ENCODE assay signal across 10 cellular contexts in genomic region chr16:67661864-67662652, GRCh38. TPM values are rescaled to one million over a fixed set of nuclear protein-coding genes. Genes with fewer than 3 reads are reported as not detected.
A peak's percentile ranks its signal among the peaks of the same experiment; 100 is the strongest.
DNase-seq lines count a peak whose midpoint lies in the region; ATAC-seq and TF ChIP-seq lines count a peak whose summit lies in the region.
"Had no signal": no experiment of that assay in that cellular context is flagged by ENCODE, and none has a peak within 500 bp of the region (broad histone marks: within the 10 kb centered on the region; RNA-seq: fewer than 3 reads in every experiment).

No MANE protein-coding gene starts in this region.

- H3K4me3 Mint-ChIP-seq in CD8-positive, alpha-beta T cell: peak overlapping the region; percentile 88

- CTCF ChIA-PET in CD8-positive, alpha-beta T cell (lab: Charles Lee): interaction anchor here (1.3 to 14.3 kb wide), 7 partner anchors 15 to 148 kb away, joined by 3 to 165 read pairs (median 6); partner anchors contain the start of gene CARMIL2

- H3K4me2 ChIP-seq in neural cell (ENCODE audit: low read length): peak overlapping the region; percentile 80

- 53 to 72% methylated on average over 8 to 34 of the region's 34 CpGs for WGBS in body of pancreas, 2 donors

- ATAC-seq in CD8-positive, alpha-beta T cell: no peak
- no peak for ATAC-seq in body of pancreas
- no peak for ATAC-seq in HG03565 (IDR thresholded peaks at IDR 0.05; ENCODE audit: unreplicated experiment)
- ATAC-seq in HG03457 (IDR thresholded peaks at IDR 0.05; ENCODE audit: unreplicated experiment): no peak
- ATAC-seq in HG03045 (IDR thresholded peaks at IDR 0.05; ENCODE audit: unreplicated experiment): no peak
- no peak for ATAC-seq in GM21423 (IDR thresholded peaks at IDR 0.05; ENCODE audit: unreplicated experiment)

- H3K27ac Mint-ChIP-seq in CD8-positive, alpha-beta T cell: peak overlapping the region; percentile 79

- no peak overlapping the region for H3K27ac ChIP-seq in CD8-positive, alpha-beta T cell (ENCODE audit: low read depth, low read length)
- H3K27ac ChIP-seq in body of pancreas (peak overlapping the region; percentile 92 to 97 (median 96)), neural cell (ENCODE audit: low read length) (peak overlapping the region; percentile 97)

- intact Hi-C loops in CD8-positive, alpha-beta T cell (cut with DNase I, micrococcal nuclease): loop anchor here (2.0 to 10.0 kb wide), 4 partner anchors 183 to 573 kb away; partner anchors contain the start of genes FHOD1 (in 2 of the 2), CENPT (in 1 of the 2), ESRP2 (in 1 of the 2) and NUTF2 (in 1 of the 2)
- intact Hi-C loops in body of pancreas (cut with DNase I): no loop called here

- H4K20me1 ChIP-seq in neural cell (ENCODE audit: insufficient read depth): no peaks in the 10 kb centered on the region

- H3K4me1 Mint-ChIP-seq in CD8-positive, alpha-beta T cell (ENCODE audit: low read depth): peaks cover 27% of the 10 kb centered on the region

- no peak overlapping the region for H3K4me3 ChIP-seq in CD8-positive, alpha-beta T cell (ENCODE audit: low read depth, low read length)
- no peak overlapping the region for H3K4me3 ChIP-seq in body of pancreas
- peak overlapping the region; percentile 100 for H3K4me3 ChIP-seq in neural cell (ENCODE audit: low read length)

- H3K36me3 ChIP-seq in CD8-positive, alpha-beta T cell (ENCODE audit: insufficient read depth, low read length): peaks cover 8% of the 10 kb centered on the region
- H3K36me3 ChIP-seq in body of pancreas (replicated peaks in 1 of 2; ENCODE audit: insufficient read depth in 1 of 2, low read depth in 2 of 2) (no peaks in the 10 kb centered on the region), neural cell (ENCODE audit: insufficient read depth, low read length) (no peaks in the 10 kb centered on the region)

- TF ChIP-seq CTCF in CD8-positive, alpha-beta T cell (IDR thresholded peaks at IDR 0.05): no peak
- TF ChIP-seq CTCF in body of pancreas (IDR thresholded peaks at IDR 0.05): no peak
- TF ChIP-seq CTCF in neural cell (IDR thresholded peaks at IDR 0.05; ENCODE audit: poor library complexity, severe bottlenecking): no peak

- H3K9me2 ChIP-seq in neural cell (ENCODE audit: insufficient read depth, low read length): no peaks in the 10 kb centered on the region

- DNase-seq in CD8-positive, alpha-beta T cell: no peak
- DNase-seq in HuH-7.5 (ENCODE audit: low spot score): peak; percentile 25
- DNase-seq in body of pancreas: no peak
- DNase-seq: esophagus squamous epithelium, NCI-H146 had no signal

- no peaks in the 10 kb centered on the region for H3K9me3 ChIP-seq in CD8-positive, alpha-beta T cell (ENCODE audit: low read length)
- H3K9me3 ChIP-seq in body of pancreas (no peaks in the 10 kb centered on the region), neural cell (ENCODE audit: low read length) (no peaks in the 10 kb centered on the region)
- H3K9me3 ChIP-seq: esophagus squamous epithelium had no signal

- no peaks in the 10 kb centered on the region for H3F3A ChIP-seq in neural cell (ENCODE audit: insufficient read depth, low read length, poor library complexity, severe bottlenecking)

- TF ChIP-seq RAD21 in neural cell (conservative IDR thresholded peaks at IDR 0.05): no peak

- no peak overlapping the region for H2AFZ ChIP-seq in neural cell (ENCODE audit: low read depth, low read length)

- peaks cover 23% of the 10 kb centered on the region for H3K4me1 ChIP-seq in CD8-positive, alpha-beta T cell (ENCODE audit: insufficient read depth, low read length)
- peaks cover 69% of the 10 kb centered on the region for H3K4me1 ChIP-seq in body of pancreas

- no peaks in the 10 kb centered on the region for H3K9me3 Mint-ChIP-seq in CD8-positive, alpha-beta T cell

- TF ChIP-seq EP300 in neural cell (conservative IDR thresholded peaks at IDR 0.05; ENCODE audit: poor library complexity, severe bottlenecking): no peak

- peaks cover 16% of the 10 kb centered on the region for H3K36me3 Mint-ChIP-seq in CD8-positive, alpha-beta T cell

- H3K27me3 Mint-ChIP-seq in CD8-positive, alpha-beta T cell (ENCODE audit: low read depth): no peaks in the 10 kb centered on the region

- POLR2A ChIA-PET in CD8-positive, alpha-beta T cell (lab: Charles Lee): interaction anchor here (2.1 kb wide), 1 partner anchor 100 kb away, joined by 10 read pairs; the partner anchor contains the start of gene CTCF

- peaks cover 15% of the 10 kb centered on the region for H3K79me2 ChIP-seq in neural cell (replicated peaks; ENCODE audit: insufficient read depth, low read length)

- H3K9ac ChIP-seq in neural cell (ENCODE audit: low read length): peak overlapping the region; percentile 96

- TF ChIP-seq POLR2A in body of pancreas (IDR thresholded peaks at IDR 0.05): no peak

- H3K27me3 ChIP-seq in CD8-positive, alpha-beta T cell (ENCODE audit: insufficient read depth, low read length): no peaks in the 10 kb centered on the region
- H3K27me3 ChIP-seq in body of pancreas (no peaks in the 10 kb centered on the region), neural cell (ENCODE audit: insufficient read depth, low read depth, low read length) (no peaks in the 10 kb centered on the region)
- H3K27me3 ChIP-seq: esophagus squamous epithelium had no signal

TF ChIP-seq in neural cell, 6 proteins besides CTCF, POLR2A, EP300 and RAD21:
- TF ChIP-seq EZH2 (IDR thresholded peaks at IDR 0.05; ENCODE audit: borderline replicate concordance, insufficient read depth, low read length, poor library complexity, severe bottlenecking) (no peak), MXI1 (conservative IDR thresholded peaks at IDR 0.05; ENCODE audit: poor library complexity, severe bottlenecking) (no peak), POLR2AphosphoS5 (IDR thresholded peaks at IDR 0.05) (no peak), REST (IDR thresholded peaks at IDR 0.05; ENCODE audit: borderline replicate concordance) (no peak), SMC3 (conservative IDR thresholded peaks at IDR 0.05; ENCODE audit: poor library complexity) (no peak), TAF1 (IDR thresholded peaks at IDR 0.05; ENCODE audit: low read depth) (no peak)

RNA-seq across cellular contexts. Expression of gene PARD6A, which starts 1.3 kb away (rescaled TPM):
- total RNA-seq in CD8-positive, alpha-beta T cell: 1 to 10 TPM; 3.0 to 3.1 TPM
- total RNA-seq in body of pancreas: 10 to 100 TPM; 21.1 to 22.8 TPM
- polyA plus RNA-seq in neural cell: 34.2 and 34.8 TPM in 2 replicates
- 19.1 and 19.2 TPM in 2 replicates for polyA minus RNA-seq in neural cell

RNA-seq across cellular contexts. Expression of gene ACD, which starts 2.0 kb away (rescaled TPM):
- 10 to 100 TPM; 22.2 to 23.9 TPM for total RNA-seq in CD8-positive, alpha-beta T cell
- total RNA-seq in body of pancreas: 10 to 100 TPM; 11.4 to 33.6 TPM
- 98.6 and 108 TPM in 2 replicates for polyA plus RNA-seq in neural cell
- polyA minus RNA-seq in neural cell: 34.4 and 41.4 TPM in 2 replicates

RNA-seq across cellular contexts. Expression of gene ENKD1, which starts 4.5 kb away (rescaled TPM):
- 1 to 10 TPM; 1.7 to 2.5 TPM for total RNA-seq in CD8-positive, alpha-beta T cell
- 10 to 100 TPM; 68.0 to 91.0 TPM for total RNA-seq in body of pancreas
- polyA plus RNA-seq in neural cell: 29.9 and 36.6 TPM in 2 replicates
- 10.2 and 10.5 TPM in 2 replicates for polyA minus RNA-seq in neural cell

RNA-seq across cellular contexts. Expression of gene C16orf86, which starts 4.6 kb away (rescaled TPM):
- 1 to 10 TPM; 1.4 to 1.6 TPM for total RNA-seq in CD8-positive, alpha-beta T cell
- total RNA-seq in body of pancreas: 1 to 10 TPM; 7.5 to 9.6 TPM
- 1.4 and 2.4 TPM in 2 replicates for polyA plus RNA-seq in neural cell
- 0.49 and 2.1 TPM in 2 replicates for polyA minus RNA-seq in neural cell

RNA-seq across cellular contexts. Expression of gene CARMIL2, which starts 17.1 kb away (rescaled TPM):
- 100 to 1,000 TPM in 1 of 2 experiments, 10 to 100 TPM in 1; 93.2 to 111 TPM for total RNA-seq in CD8-positive, alpha-beta T cell
- 1 to 10 TPM in 1 of 2 donors, under 1 TPM in 1; 0.52 to 2.3 TPM for total RNA-seq in body of pancreas
- 1.8 and 7.1 TPM in 2 replicates for polyA plus RNA-seq in neural cell
- 2.4 and 2.7 TPM in 2 replicates for polyA minus RNA-seq in neural cell

Comparison
In these comparisons a context has a peak if more than half of its experiments do, and no peak if none do; other contexts are left out.
1. RNA of gene PARD6A, which starts 1.3 kb away (total RNA-seq): 21.1 to 22.8 TPM in body of pancreas; 3.0 to 3.1 TPM in CD8-positive, alpha-beta T cell; every median in the first group is over 4 times any median in the second.
2. RNA of gene ENKD1, which starts 4.5 kb away (total RNA-seq): 68.0 to 91.0 TPM in body of pancreas; 1.7 to 2.5 TPM in CD8-positive, alpha-beta T cell; every median in the first group is over 10 times any median in the second.